In genomic region chr10:104072786-104073185, GRCh38 we compare ENCODE assay signal across 18 cellular contexts. TPM values are rescaled to one million over a fixed set of nuclear protein-coding genes. Genes with fewer than 3 reads are reported as not detected.
"Had no signal": no experiment of that assay in that cellular context is flagged by ENCODE, and none has a peak within 500 bp of the region (broad histone marks: within the 10 kb centered on the region; RNA-seq: fewer than 3 reads in every experiment).

No MANE protein-coding gene starts in this region.

- H3K4me2 ChIP-seq: hepatocyte had no signal

- H3K4me3 ChIP-seq: esophagus squamous epithelium, hepatocyte, thyroid gland had no signal

- H3K9me3 ChIP-seq: esophagus squamous epithelium, thyroid gland had no signal

- H2AFZ ChIP-seq: hepatocyte had no signal

- H3K36me3 ChIP-seq: thyroid gland had no signal

- H3K36me3 Mint-ChIP-seq: activated naive CD8-positive, alpha-beta T cell had no signal

- H3K9me3 Mint-ChIP-seq: activated T-helper 1 cell treated with anti-CD3 and anti-CD28 coated beads, Interleukin-12 subunit alpha, Interleukin-12 subunit beta, Interleukin-2, Interleukin-4 antibody, amounts not matched to agents 30 ng/mL and 10 ng/mL and 1 ng/mL, durations not matched to agents 14 hours and 24 hours and 36 hours; dendritic cell treated with granulocyte-macrophage colony-stimulating factor and Interleukin-4, amounts not matched to agents 40 ng/mL and 50 ng/mL, for 4 days; nephron progenitor cell; T-helper 2 cell treated with Interferon-gamma antibody and Interleukin-4, amounts not matched to agents 5 μg/mL and 100 μg/mL, for 36 hours had no signal

- H3K27ac ChIP-seq: esophagus squamous epithelium, foreskin keratinocyte, hepatocyte, thyroid gland had no signal

- H3K4me3 Mint-ChIP-seq: activated naive CD8-positive, alpha-beta T cell; activated T-helper 1 cell treated with anti-CD3 and anti-CD28 coated beads, Interleukin-12 subunit alpha, Interleukin-12 subunit beta, Interleukin-2, Interleukin-4 antibody, amounts not matched to agents 30 ng/mL and 10 ng/mL and 1 ng/mL, durations not matched to agents 14 hours and 24 hours and 36 hours; dendritic cell treated with granulocyte-macrophage colony-stimulating factor and Interleukin-4, amounts not matched to agents 40 ng/mL and 50 ng/mL, for 4 days; nephron progenitor cell; T-helper 2 cell treated with Interferon-gamma antibody and Interleukin-4, amounts not matched to agents 5 μg/mL and 100 μg/mL, for 36 hours had no signal

- H3K27me3 Mint-ChIP-seq: activated naive CD8-positive, alpha-beta T cell; dendritic cell treated with granulocyte-macrophage colony-stimulating factor and Interleukin-4, amounts not matched to agents 40 ng/mL and 50 ng/mL, for 4 days had no signal

- H3K27me3 ChIP-seq: foreskin keratinocyte, thyroid gland had no signal

- H3K4me1 ChIP-seq: foreskin keratinocyte had no signal

- DNase-seq: activated CD4-positive, alpha-beta T cell treated with anti-CD3 and anti-CD28 coated beads, Interleukin-2, amount 50 U/mL, for 48 hours; activated gamma-delta T cell treated with Interleukin-2 at 50 U/mL for 16 hours; amniotic stem cell; effector CD8-positive, alpha-beta T cell; esophagus squamous epithelium; foreskin keratinocyte; midbrain; nephron progenitor cell; nucleus accumbens; stimulated activated CD4-positive, alpha-beta T cell treated with anti-CD3 and anti-CD28 coated beads, Interleukin-12 subunit alpha, Interleukin-12 subunit beta, amount 100 ng/mL, for 4 hours; stimulated activated CD4-positive, alpha-beta T cell treated with anti-CD3 and anti-CD28 coated beads, Interleukin-1b, Interleukin-23, amount 100 ng/mL, for 48 hours; stimulated activated naive CD4-positive, alpha-beta T cell treated with Interleukin-2 at 50 U/mL for 16 hours; thyroid gland had no signal

- H3K79me2 ChIP-seq: hepatocyte had no signal

- H3K27ac Mint-ChIP-seq: activated naive CD8-positive, alpha-beta T cell; activated T-helper 1 cell treated with anti-CD3 and anti-CD28 coated beads, Interleukin-12 subunit alpha, Interleukin-12 subunit beta, Interleukin-2, Interleukin-4 antibody, amounts not matched to agents 30 ng/mL and 10 ng/mL and 1 ng/mL, durations not matched to agents 14 hours and 24 hours and 36 hours; dendritic cell treated with granulocyte-macrophage colony-stimulating factor and Interleukin-4, amounts not matched to agents 40 ng/mL and 50 ng/mL, for 4 days; nephron progenitor cell; T-helper 2 cell treated with Interferon-gamma antibody and Interleukin-4, amounts not matched to agents 5 μg/mL and 100 μg/mL, for 36 hours had no signal

RNA-seq across cellular contexts. Expression of gene COL17A1, which starts 12.9 kb away (rescaled TPM):
- total RNA-seq: activated T-helper 1 cell treated with anti-CD3 and anti-CD28 coated beads, Interleukin-12 subunit alpha, Interleukin-12 subunit beta, Interleukin-2, Interleukin-4 antibody, amounts not matched to agents 30 ng/mL and 10 ng/mL and 1 ng/mL, durations not matched to agents 14 hours and 24 hours and 36 hours had no signal
